Comparison of ENCODE assay signal across 18 cellular contexts in genomic region chr17:46950997-46951621, GRCh38. TPM values are rescaled to one million over a fixed set of nuclear protein-coding genes. Genes with fewer than 3 reads are reported as not detected.
A peak's percentile ranks its signal among the peaks of the same experiment; 100 is the strongest.
DNase-seq lines count a peak whose midpoint lies in the region; ATAC-seq and TF ChIP-seq lines count a peak whose summit lies in the region.
"Had no signal": no experiment of that assay in that cellular context is flagged by ENCODE, and none has a peak within 500 bp of the region (broad histone marks: within the 10 kb centered on the region; RNA-seq: fewer than 3 reads in every experiment).

No MANE protein-coding gene starts in this region.

- H3K27me3 Mint-ChIP-seq in activated naive CD4-positive, alpha-beta T cell treated with anti-CD3 and anti-CD28 coated beads for 36 hours (ENCODE audit: low read depth), result no peaks in the 10 kb centered on the region

- DNase-seq in NCI-H2029 treated with DMSO at 0.1 percent for 48 hours (lab: John Stamatoyannopoulos, UW), result peak; percentile 9
- no peak for DNase-seq in NCI-H2029 (lab: John Stamatoyannopoulos, UW)
- no peak for DNase-seq in left cardiac atrium
- no peak for DNase-seq in activated naive CD4-positive, alpha-beta T cell treated with anti-CD3 and anti-CD28 coated beads for 36 hours
- DNase-seq: activated effector memory CD4-positive, alpha-beta T cell treated with anti-CD3 and anti-CD28 coated beads, Interleukin-2, amount 50 U/mL, for 16 hours; GOT3; IMR-90; NCI-H1048; stimulated activated naive CD4-positive, alpha-beta T cell had no signal

- H3K4me3 Mint-ChIP-seq in activated naive CD4-positive, alpha-beta T cell treated with anti-CD3 and anti-CD28 coated beads for 36 hours, result no peak overlapping the region

- H3K27ac ChIP-seq in temporal lobe (ENCODE audit: low read depth, low read length), result peak overlapping the region; percentile 51
- H3K27ac ChIP-seq: neutrophil, SK-N-MC, skin epidermis had no signal

- H3K4me1 Mint-ChIP-seq in activated naive CD4-positive, alpha-beta T cell treated with anti-CD3 and anti-CD28 coated beads for 36 hours (ENCODE audit: low read depth), result no peaks in the 10 kb centered on the region

- CTCF ChIA-PET in activated naive CD4-positive, alpha-beta T cell treated with anti-CD3 and anti-CD28 coated beads for 36 hours (lab: Charles Lee), result interaction anchor here (0.8 to 2.8 kb wide), 2 partner anchors 9 to 26 kb away, joined by 3 to 23 read pairs; no protein-coding TSS in a partner anchor

- ATAC-seq in left cardiac atrium, result peak; percentile 83 to 92
- ATAC-seq in GM19328 (IDR thresholded peaks at IDR 0.05; ENCODE audit: unreplicated experiment), result no peak
- no peak for ATAC-seq in GM21786 (IDR thresholded peaks at IDR 0.05; ENCODE audit: unreplicated experiment)

- H3K9me3 Mint-ChIP-seq in activated naive CD4-positive, alpha-beta T cell treated with anti-CD3 and anti-CD28 coated beads for 36 hours, result no peaks in the 10 kb centered on the region

- H3K36me3 Mint-ChIP-seq in activated naive CD4-positive, alpha-beta T cell treated with anti-CD3 and anti-CD28 coated beads for 36 hours (ENCODE audit: low read depth), result peaks cover 5% of the 10 kb centered on the region

- no peak overlapping the region for H3K27ac Mint-ChIP-seq in activated naive CD4-positive, alpha-beta T cell treated with anti-CD3 and anti-CD28 coated beads for 36 hours

- intact Hi-C loops in left cardiac atrium (cut with DNase I), result no loop called here
- intact Hi-C loops in activated naive CD4-positive, alpha-beta T cell treated with anti-CD3 and anti-CD28 coated beads for 36 hours (cut with micrococcal nuclease), result no loop called here

TF ChIP-seq in PFSK-1, 5 proteins besides CTCF, POLR2A, EP300 and RAD21:
- TF ChIP-seq TAF1 (IDR thresholded peaks at IDR 0.05; ENCODE audit: borderline replicate concordance, insufficient read depth, low read length) (no peak), FOXP2 (optimal IDR thresholded peaks at IDR 0.05; ENCODE audit: borderline replicate concordance, extremely low read depth, extremely low read length, insufficient read depth) (no peak), SIN3A (IDR thresholded peaks at IDR 0.05; ENCODE audit: borderline replicate concordance, insufficient read depth, low read length) (no peak), POLR2AphosphoS5 (IDR thresholded peaks at IDR 0.05; ENCODE audit: low read depth, low read length) (0 out of 2 replicates have a peak, but pooled peaks have one; percentile 23), REST (IDR thresholded peaks at IDR 0.05; ENCODE audit: insufficient read depth in 1 of 2, low read depth in 2 of 2, low read length in 2 of 2) (no peak)

RNA-seq across cellular contexts. Expression of gene RPRML, which starts 27.9 kb away (rescaled TPM):
- not detected for polyA plus RNA-seq in PFSK-1 (2012; ENCODE audit: insufficient read length, low read depth)
- total RNA-seq in left cardiac atrium, result not detected
- 4.2 TPM for total RNA-seq in temporal lobe
- total RNA-seq in activated naive CD4-positive, alpha-beta T cell treated with anti-CD3 and anti-CD28 coated beads for 36 hours, result not detected
- total RNA-seq: A172, IMR-90, lung microvascular endothelial cell had no signal
- polyA plus RNA-seq: IMR-90 had no signal

RNA-seq across cellular contexts. Expression of gene GOSR2, which starts 28.1 kb away (rescaled TPM):
- polyA plus RNA-seq in PFSK-1 (2012; ENCODE audit: insufficient read length, low read depth), result 83.3 TPM
- total RNA-seq in left cardiac atrium (10 to 100 TPM; 44.4 to 60.4 TPM), temporal lobe (37.1 TPM)
- 10 to 100 TPM; 32.8 to 38.1 TPM for total RNA-seq in activated naive CD4-positive, alpha-beta T cell treated with anti-CD3 and anti-CD28 coated beads for 36 hours

Comparison
In these comparisons a context has a peak if more than half of its experiments do, and no peak if none do; other contexts are left out.
1. ATAC-seq: peak in left cardiac atrium (2 of 2); none in GM19328 (single experiment) and GM21786 (single experiment).